Comparison of ENCODE assay signal across 10 cellular contexts in genomic region chr19:7874857-7875393, GRCh38. TPM values are rescaled to one million over a fixed set of nuclear protein-coding genes. Genes with fewer than 3 reads are reported as not detected.
A peak's percentile ranks its signal among the peaks of the same experiment; 100 is the strongest.
DNase-seq lines count a peak whose midpoint lies in the region; ATAC-seq and TF ChIP-seq lines count a peak whose summit lies in the region.
"Had no signal": no experiment of that assay in that cellular context is flagged by ENCODE, and none has a peak within 500 bp of the region (broad histone marks: within the 10 kb centered on the region; RNA-seq: fewer than 3 reads in every experiment).

No MANE protein-coding gene starts in this region.

- no peak for DNase-seq in A673 (ENCODE audit: low spot score)
- no peak for DNase-seq in DND-41
- DNase-seq in activated naive CD8-positive, alpha-beta T cell treated with anti-CD3 and anti-CD28 coated beads, Interleukin-2, amount 10 ng/mL, durations not matched to agents 7 days and 5 days: no peak
- DNase-seq in mesenchymal stem cell: no peak
- no peak for DNase-seq in stimulated activated CD8-positive, alpha-beta memory T cell treated with anti-CD3 and anti-CD28 coated beads, Interleukin-4, amount 100 ng/mL, for 48 hours
- no peak for DNase-seq in C1 segment of cervical spinal cord (lab: John Stamatoyannopoulos, UW)
- DNase-seq in HCEC 1CT: no peak
- DNase-seq: left colon, small intestine had no signal

- H2BK120ac ChIP-seq in mesenchymal stem cell (ENCODE audit: low read depth, low read length): no peak overlapping the region

- no peaks in the 10 kb centered on the region for H3K27me3 ChIP-seq in A673 (replicated peaks; ENCODE audit: insufficient read depth, low read depth, low read length, poor library complexity)
- no peaks in the 10 kb centered on the region for H3K27me3 ChIP-seq in DND-41 (ENCODE audit: insufficient read depth, low read length, poor library complexity)
- H3K27me3 ChIP-seq in mesenchymal stem cell (ENCODE audit: control insufficient read depth in 1 of 2, insufficient read depth in 1 of 2, low read length in 2 of 2): peaks cover 30 to 53% of the 10 kb centered on the region in 2 experiments

- no TSS peak for BruUV-seq in A673 (replicated peaks; lab: Mats Ljungman, UMichigan)

- peak overlapping the region; percentile 60 for H3K9ac ChIP-seq in DND-41 (ENCODE audit: low read depth, low read length)
- H3K9ac ChIP-seq in mesenchymal stem cell (ENCODE audit: low read length): no peak overlapping the region

- intact Hi-C loops in A673 (cut with micrococcal nuclease; ENCODE audit: unreplicated experiment): loop anchor here (5.0 kb wide), 1 partner anchor 47 kb away; the partner anchor contains the start of gene SNAPC2

- no peaks in the 10 kb centered on the region for H3K79me2 ChIP-seq in DND-41 (ENCODE audit: insufficient read depth, low read length)

- H3K9me3 ChIP-seq in A673 (ENCODE audit: low read depth, low read length, poor library complexity, severe bottlenecking) (no peaks in the 10 kb centered on the region), DND-41 (ENCODE audit: insufficient read depth, low read length, severe bottlenecking) (no peaks in the 10 kb centered on the region), mesenchymal stem cell (ENCODE audit: control insufficient read depth, low read length) (no peaks in the 10 kb centered on the region)

- H3K4me2 ChIP-seq in DND-41 (ENCODE audit: insufficient read depth, low read length): peak overlapping the region; percentile 66
- H3K4me2 ChIP-seq in mesenchymal stem cell (ENCODE audit: low read length, poor library complexity, severe bottlenecking): peak overlapping the region; percentile 95

- no peaks in the 10 kb centered on the region for H3K79me1 ChIP-seq in mesenchymal stem cell (replicated peaks; ENCODE audit: low read length, poor library complexity, severe bottlenecking)

- H3K4me3 ChIP-seq in A673 (ENCODE audit: low read depth, low read length, poor library complexity, severe bottlenecking) (peak overlapping the region; percentile 71), DND-41 (ENCODE audit: low read depth in 1 of 2, low read length in 2 of 2) (peak overlapping the region in 1 of 2 experiments; percentile 57; a peak in 2 of 4 replicates), mesenchymal stem cell (ENCODE audit: insufficient read depth in 1 of 2, low read depth in 1 of 2, low read length in 2 of 2) (peak overlapping the region in 1 of 2 experiments; percentile 56)

- no peak overlapping the region for H2BK15ac ChIP-seq in mesenchymal stem cell (ENCODE audit: low read depth, poor library complexity, severe bottlenecking)

- H3K18ac ChIP-seq in mesenchymal stem cell (ENCODE audit: low read depth in 1 of 2, low read length in 2 of 2): peak overlapping the region in 1 of 2 experiments; percentile 18

- H3K4me1 Mint-ChIP-seq in activated naive CD8-positive, alpha-beta T cell treated with anti-CD3 and anti-CD28 coated beads, Interleukin-2, amount 10 ng/mL, durations not matched to agents 7 days and 5 days: peaks cover 19% of the 10 kb centered on the region

- H3K14ac ChIP-seq in mesenchymal stem cell (ENCODE audit: low read length in 2 of 2): no peak overlapping the region

- POLR2A ChIA-PET in A673 (lab: Charles Lee; ENCODE audit: low non-redundant PET): no interaction called here
- POLR2A ChIA-PET in activated naive CD8-positive, alpha-beta T cell treated with anti-CD3 and anti-CD28 coated beads, Interleukin-2, amount 10 ng/mL, durations not matched to agents 7 days and 5 days (lab: Charles Lee): no interaction called here

- TF ChIP-seq CTCF in A673 (conservative IDR thresholded peaks at IDR 0.05; ENCODE audit: low read depth, low read length): no peak
- TF ChIP-seq CTCF in DND-41 (IDR thresholded peaks at IDR 0.05; ENCODE audit: borderline replicate concordance, extremely low read depth, low read length, poor library complexity, severe bottlenecking): no peak

- H3K4me3 Mint-ChIP-seq in activated naive CD8-positive, alpha-beta T cell treated with anti-CD3 and anti-CD28 coated beads, Interleukin-2, amount 10 ng/mL, durations not matched to agents 7 days and 5 days: peak overlapping the region; percentile 68

- H3K36me3 Mint-ChIP-seq in activated naive CD8-positive, alpha-beta T cell treated with anti-CD3 and anti-CD28 coated beads, Interleukin-2, amount 10 ng/mL, durations not matched to agents 7 days and 5 days: no peaks in the 10 kb centered on the region

- H3K23ac ChIP-seq in mesenchymal stem cell (ENCODE audit: low read length in 2 of 2): peak overlapping the region in 1 of 2 experiments; percentile 89

- H3K4ac ChIP-seq in mesenchymal stem cell (ENCODE audit: low read depth in 1 of 2, low read length in 2 of 2): no peak overlapping the region

- H3K27ac Mint-ChIP-seq in activated naive CD8-positive, alpha-beta T cell treated with anti-CD3 and anti-CD28 coated beads, Interleukin-2, amount 10 ng/mL, durations not matched to agents 7 days and 5 days: no peak overlapping the region

- H4K8ac ChIP-seq in mesenchymal stem cell (ENCODE audit: low read length): no peak overlapping the region

- no peak overlapping the region for H2BK12ac ChIP-seq in mesenchymal stem cell (ENCODE audit: low read length in 2 of 2)

- H3K9me3 Mint-ChIP-seq in activated naive CD8-positive, alpha-beta T cell treated with anti-CD3 and anti-CD28 coated beads, Interleukin-2, amount 10 ng/mL, durations not matched to agents 7 days and 5 days: no peaks in the 10 kb centered on the region

- WGBS in mesenchymal stem cell: 54% methylated on average over 21 of the region's 21 CpGs

- H3K27me3 Mint-ChIP-seq in activated naive CD8-positive, alpha-beta T cell treated with anti-CD3 and anti-CD28 coated beads, Interleukin-2, amount 10 ng/mL, durations not matched to agents 7 days and 5 days: peaks cover 39% of the 10 kb centered on the region

- H2AFZ ChIP-seq in DND-41 (ENCODE audit: low read depth, low read length) (peak overlapping the region; percentile 76), mesenchymal stem cell (ENCODE audit: low read depth, low read length) (no peak overlapping the region)

- CTCF ChIA-PET in A673 (lab: Charles Lee): no interaction called here

- H4K91ac ChIP-seq in mesenchymal stem cell (ENCODE audit: low read length): no peak overlapping the region

- H3K36me3 ChIP-seq in A673 (ENCODE audit: insufficient read depth, low read length, poor library complexity, severe bottlenecking): no peaks in the 10 kb centered on the region
- H3K36me3 ChIP-seq in DND-41 (ENCODE audit: insufficient read depth, low read length): no peaks in the 10 kb centered on the region
- H3K36me3 ChIP-seq in mesenchymal stem cell (ENCODE audit: control insufficient read depth in 1 of 2, insufficient read depth in 2 of 2, low read depth in 1 of 2, low read length in 2 of 2): peaks cover 0 to 4% of the 10 kb centered on the region in 2 experiments

- H2AK5ac ChIP-seq in mesenchymal stem cell (ENCODE audit: low read length, severe bottlenecking): no peak overlapping the region

- 0 out of 2 replicates have a peak, but pooled peaks cover 4% of the 10 kb centered on the region for H4K20me1 ChIP-seq in DND-41 (ENCODE audit: insufficient read depth, low read length)

- H2BK5ac ChIP-seq in mesenchymal stem cell (ENCODE audit: low read depth, low read length, poor library complexity, severe bottlenecking): peak overlapping the region; percentile 19

- H3K4me1 ChIP-seq in A673 (ENCODE audit: insufficient read depth, low read length, poor library complexity, severe bottlenecking) (peaks cover 29% of the 10 kb centered on the region), DND-41 (ENCODE audit: insufficient read depth, low read length) (peaks cover 18% of the 10 kb centered on the region), mesenchymal stem cell (ENCODE audit: control insufficient read depth, insufficient read depth, low read depth, low read length) (peaks cover 39% of the 10 kb centered on the region)

- ATAC-seq in DND-41 (ENCODE audit: insufficient read depth, low read depth) (no peak), GM21447 (IDR thresholded peaks at IDR 0.05; ENCODE audit: unreplicated experiment) (no peak)
- no peak for ATAC-seq in activated naive CD8-positive, alpha-beta T cell treated with anti-CD3 and anti-CD28 coated beads, Interleukin-2, amount 10 ng/mL, durations not matched to agents 7 days and 5 days (ENCODE audit: low read depth)
- ATAC-seq: left colon had no signal

- no peak overlapping the region for H3K27ac ChIP-seq in A673 (ENCODE audit: low read depth, low read length, poor library complexity, severe bottlenecking)
- H3K27ac ChIP-seq in DND-41 (ENCODE audit: low read length): peak overlapping the region; percentile 70
- no peak overlapping the region for H3K27ac ChIP-seq in mesenchymal stem cell (ENCODE audit: low read length, poor library complexity, severe bottlenecking)

RNA-seq across cellular contexts. Expression of gene PRR36, which starts 0.7 kb away (rescaled TPM):
- 3.3 and 4.9 TPM in 2 replicates for total RNA-seq in A673 (2021)
- total RNA-seq in activated naive CD8-positive, alpha-beta T cell treated with anti-CD3 and anti-CD28 coated beads, Interleukin-2, amount 10 ng/mL, durations not matched to agents 7 days and 5 days: under 1 TPM; 0.40 to 0.78 TPM
- polyA plus RNA-seq in mesenchymal stem cell (2013, experiment 1 of 2): 0.32 TPM
- 0.25 TPM for polyA plus RNA-seq in mesenchymal stem cell (2013, experiment 2 of 2)

RNA-seq across cellular contexts. Expression of gene LRRC8E, which starts 13.4 kb away (rescaled TPM):
- 0.77 and 0.79 TPM in 2 replicates for total RNA-seq in A673 (2021)
- total RNA-seq in activated naive CD8-positive, alpha-beta T cell treated with anti-CD3 and anti-CD28 coated beads, Interleukin-2, amount 10 ng/mL, durations not matched to agents 7 days and 5 days: not detected
- 3.7 TPM for polyA plus RNA-seq in mesenchymal stem cell (2013, experiment 1 of 2)
- 4.0 TPM for polyA plus RNA-seq in mesenchymal stem cell (2013, experiment 2 of 2)

RNA-seq across cellular contexts. Expression of gene MAP2K7, which starts 28.8 kb away (rescaled TPM):
- total RNA-seq in A673 (2021): 46.1 and 46.7 TPM in 2 replicates
- 10 to 100 TPM; 46.8 to 46.9 TPM for total RNA-seq in activated naive CD8-positive, alpha-beta T cell treated with anti-CD3 and anti-CD28 coated beads, Interleukin-2, amount 10 ng/mL, durations not matched to agents 7 days and 5 days
- 19.1 TPM for polyA plus RNA-seq in mesenchymal stem cell (2013, experiment 1 of 2)
- polyA plus RNA-seq in mesenchymal stem cell (2013, experiment 2 of 2): 18.7 TPM

RNA-seq across cellular contexts. Expression of gene TGFBR3L, which starts 39.7 kb away (rescaled TPM):
- total RNA-seq in A673 (2021): 1.4 and 1.6 TPM in 2 replicates
- 1 to 10 TPM; 2.2 to 3.6 TPM for total RNA-seq in activated naive CD8-positive, alpha-beta T cell treated with anti-CD3 and anti-CD28 coated beads, Interleukin-2, amount 10 ng/mL, durations not matched to agents 7 days and 5 days
- polyA plus RNA-seq in mesenchymal stem cell (2013, experiment 1 of 2): 3.1 TPM
- 2.7 TPM for polyA plus RNA-seq in mesenchymal stem cell (2013, experiment 2 of 2)

RNA-seq across cellular contexts. Expression of gene EVI5L, which starts 44.9 kb away (rescaled TPM):
- 4.8 and 8.8 TPM in 2 replicates for total RNA-seq in A673 (2021)
- 10 to 100 TPM in 1 of 2 experiments, 1 to 10 TPM in 1; 9.6 to 10.4 TPM for total RNA-seq in activated naive CD8-positive, alpha-beta T cell treated with anti-CD3 and anti-CD28 coated beads, Interleukin-2, amount 10 ng/mL, durations not matched to agents 7 days and 5 days
- polyA plus RNA-seq in mesenchymal stem cell (2013, experiment 1 of 2): 13.3 TPM
- 13.1 TPM for polyA plus RNA-seq in mesenchymal stem cell (2013, experiment 2 of 2)
